In genomic region chr1:247343801-247344200, GRCh38 we compare ENCODE assay signal across 24 cellular contexts. TPM values are rescaled to one million over a fixed set of nuclear protein-coding genes. Genes with fewer than 3 reads are reported as not detected.
A peak's percentile ranks its signal among the peaks of the same experiment; 100 is the strongest.
DNase-seq lines count a peak whose midpoint lies in the region; ATAC-seq, FAIRE-seq and TF ChIP-seq lines count a peak whose summit lies in the region.
"Had no signal": no experiment of that assay in that cellular context is flagged by ENCODE, and none has a peak within 500 bp of the region (broad histone marks: within the 10 kb centered on the region; RNA-seq: fewer than 3 reads in every experiment).

No MANE protein-coding gene starts in this region.

- H2AK5ac ChIP-seq in mesenchymal stem cell (ENCODE audit: low read length, severe bottlenecking) = no peak overlapping the region

- H3K27me3 ChIP-seq in HepG2 (ENCODE audit: control insufficient read depth in 1 of 2, insufficient read depth in 2 of 2, low read length in 2 of 2) (no peaks in the 10 kb centered on the region), right lobe of liver (no peaks in the 10 kb centered on the region), Panc1 (ENCODE audit: control insufficient read depth, insufficient read depth, low read length) (no peaks in the 10 kb centered on the region), mesenchymal stem cell (ENCODE audit: control insufficient read depth in 1 of 2, insufficient read depth in 1 of 2, low read length in 2 of 2) (no peaks in the 10 kb centered on the region), heart right ventricle (peaks cover 0 to 7% (median 0%) of the 10 kb centered on the region in 7 donors), Caco-2 (replicated peaks; ENCODE audit: control insufficient read depth, insufficient read depth, low read length) (no peaks in the 10 kb centered on the region)
- H3K27me3 ChIP-seq: SJCRH30 had no signal

- H3K14ac ChIP-seq in mesenchymal stem cell (ENCODE audit: low read length in 2 of 2) = no peak overlapping the region

- TF ChIP-seq CTCF in HepG2 (CRISPR knock-in tag; IDR thresholded peaks at IDR 0.05) = no peak
- TF ChIP-seq CTCF in right lobe of liver (IDR thresholded peaks at IDR 0.05) = no peak
- no peak for TF ChIP-seq CTCF in Panc1 (IDR thresholded peaks at IDR 0.05)
- no peak for TF ChIP-seq CTCF in heart right ventricle (IDR thresholded peaks at IDR 0.05)
- TF ChIP-seq CTCF in Caco-2 (IDR thresholded peaks at IDR 0.05; ENCODE audit: insufficient read depth in 1 of 2, low read depth in 1 of 2, low read length in 1 of 2, severe bottlenecking in 1 of 2, unreplicated experiment in 1 of 2) = no peak

- intact Hi-C loops in HepG2 (cut with micrococcal nuclease; ENCODE audit: unreplicated experiment) (no loop called here), right lobe of liver (cut with DNase I) (no loop called here), Panc1 (cut with micrococcal nuclease; ENCODE audit: unreplicated experiment) (no loop called here), heart right ventricle (cut with DNase I) (no loop called here), Caco-2 (cut with micrococcal nuclease; ENCODE audit: unreplicated experiment) (no loop called here)

- no peak for TF ChIP-seq EP300 in HepG2 (IDR thresholded peaks at IDR 0.05; ENCODE audit: low read depth in 2 of 2, low read length in 2 of 2)
- TF ChIP-seq EP300 in HepG2 (CRISPR knock-in tag; IDR thresholded peaks at IDR 0.05; ENCODE audit: borderline replicate concordance) = no peak

- no peaks in the 10 kb centered on the region for H3K79me2 ChIP-seq in HepG2 (ENCODE audit: insufficient read depth, low read length)

- FAIRE-seq in HepG2 (lab: Jason Lieb, UNC) = no peak
- FAIRE-seq: A204.1, D721Med, GM12891, H1, RCC 7860 had no signal

- no peak overlapping the region for H2BK15ac ChIP-seq in mesenchymal stem cell (ENCODE audit: low read depth, poor library complexity, severe bottlenecking)

- H3K9me3 Mint-ChIP-seq in Caco-2 (ENCODE audit: unreplicated experiment) = peaks cover 7% of the 10 kb centered on the region
- H3K9me3 Mint-ChIP-seq: CD14-positive monocyte had no signal

- H4K91ac ChIP-seq in mesenchymal stem cell (ENCODE audit: low read length) = no peak overlapping the region

- no peak overlapping the region for H4K8ac ChIP-seq in mesenchymal stem cell (ENCODE audit: low read length)

- no peaks in the 10 kb centered on the region for H4K20me1 ChIP-seq in HepG2 (ENCODE audit: insufficient read depth, low read length)

- H2BK5ac ChIP-seq in mesenchymal stem cell (ENCODE audit: low read depth, low read length, poor library complexity, severe bottlenecking) = no peak overlapping the region

- H3K4me1 ChIP-seq in HepG2 (ENCODE audit: insufficient read depth, low read length) (peaks cover 18% of the 10 kb centered on the region), right lobe of liver (no peaks in the 10 kb centered on the region), Panc1 (ENCODE audit: control insufficient read depth, insufficient read depth, low read length) (no peaks in the 10 kb centered on the region), mesenchymal stem cell (ENCODE audit: control insufficient read depth, insufficient read depth, low read depth, low read length) (peaks cover 8% of the 10 kb centered on the region), heart right ventricle (peaks cover 0 to 10% (median 4%) of the 10 kb centered on the region in 9 donors), Caco-2 (no peaks in the 10 kb centered on the region)
- H3K4me1 ChIP-seq: SJCRH30 had no signal

- no peak overlapping the region for H2BK120ac ChIP-seq in mesenchymal stem cell (ENCODE audit: low read depth, low read length)

- POLR2A ChIA-PET in HepG2 (lab: Yijun Ruan, JAX) (no interaction called here), Panc1 (lab: Charles Lee) (no interaction called here), Caco-2 (lab: Charles Lee) (no interaction called here)

- no peak overlapping the region for H2AFZ ChIP-seq in HepG2 (ENCODE audit: low read length)
- H2AFZ ChIP-seq in mesenchymal stem cell (ENCODE audit: low read depth, low read length) = no peak overlapping the region

- ATAC-seq in HepG2 (peak; percentile 43), right lobe of liver (no peak), Panc1 (no peak), heart right ventricle (no peak), GM19395 (IDR thresholded peaks at IDR 0.05; ENCODE audit: unreplicated experiment) (no peak)

- TF ChIP-seq RAD21 in HepG2 (CRISPR knock-in tag; IDR thresholded peaks at IDR 0.05) = no peak

- no TSS peak for BruUV-seq in HepG2 (replicated peaks; lab: Mats Ljungman, UMichigan)
- BruUV-seq in Panc1 (replicated peaks; lab: Mats Ljungman, UMichigan) = TSS peak; percentile 29
- no TSS peak for BruUV-seq in Caco-2 (replicated peaks; lab: Mats Ljungman, UMichigan)

- WGBS in HepG2 (ENCODE audit: low lambda C conversion rate) = 82% methylated on average over 1 of the region's 1 CpG
- WGBS in right lobe of liver (ENCODE audit: insufficient coverage, low coverage, low lambda C conversion rate, missing lambda C conversion rate) = 75% methylated on average over 1 of the region's 1 CpG
- 100% methylated on average over 1 of the region's 1 CpG for WGBS in mesenchymal stem cell
- WGBS in heart right ventricle, 2 donors = 65 to 84% methylated on average over 1 of the region's 1 CpG

- peaks cover 0 to 7% of the 10 kb centered on the region in 2 experiments; a peak in 1 of 5 replicates for H3K36me3 ChIP-seq in HepG2 (replicated peaks in 1 of 2; ENCODE audit: control insufficient read depth in 1 of 2, insufficient read depth in 2 of 2, low read length in 2 of 2)
- H3K36me3 ChIP-seq in right lobe of liver = no peaks in the 10 kb centered on the region
- H3K36me3 ChIP-seq in Panc1 (ENCODE audit: control insufficient read depth, insufficient read depth, low read length) = no peaks in the 10 kb centered on the region
- peaks cover 6 to 17% of the 10 kb centered on the region in 2 experiments for H3K36me3 ChIP-seq in mesenchymal stem cell (ENCODE audit: control insufficient read depth in 1 of 2, insufficient read depth in 2 of 2, low read depth in 1 of 2, low read length in 2 of 2)
- H3K36me3 ChIP-seq in heart right ventricle = peaks cover 0 to 14% (median 0%) of the 10 kb centered on the region in 9 donors
- no peaks in the 10 kb centered on the region; the same call in 1 of the 2 replicates for H3K36me3 ChIP-seq in Caco-2 (ENCODE audit: control insufficient read depth, insufficient read depth, low read length)
- H3K36me3 ChIP-seq: SJCRH30 had no signal

- H3K27me3 Mint-ChIP-seq in Caco-2 (ENCODE audit: insufficient read depth, unreplicated experiment) = no peaks in the 10 kb centered on the region

- peaks cover 5% of the 10 kb centered on the region for H3K36me3 Mint-ChIP-seq in Caco-2 (ENCODE audit: insufficient read depth, unreplicated experiment)

- H3K4ac ChIP-seq in mesenchymal stem cell (ENCODE audit: low read depth in 1 of 2, low read length in 2 of 2) = no peak overlapping the region

- no peak overlapping the region for H3K18ac ChIP-seq in mesenchymal stem cell (ENCODE audit: low read depth in 1 of 2, low read length in 2 of 2)

- no peaks in the 10 kb centered on the region for H3K4me1 Mint-ChIP-seq in Caco-2 (ENCODE audit: low read depth, unreplicated experiment)

- H3K27ac ChIP-seq in HepG2 (ENCODE audit: extremely low read length, insufficient read depth, low read length) (no peak overlapping the region), right lobe of liver (no peak overlapping the region), Panc1 (ENCODE audit: low read length) (no peak overlapping the region), mesenchymal stem cell (ENCODE audit: low read length, poor library complexity, severe bottlenecking) (no peak overlapping the region), heart right ventricle (no peak overlapping the region)
- H3K27ac ChIP-seq: SJCRH30 had no signal

- H3K27ac Mint-ChIP-seq in Caco-2 (ENCODE audit: unreplicated experiment) = no peak overlapping the region
- H3K27ac Mint-ChIP-seq: B cell, CD14-positive monocyte had no signal

- TF ChIP-seq POLR2A in HepG2 (IDR thresholded peaks at IDR 0.05; ENCODE audit: insufficient read depth in 1 of 2, low read depth in 2 of 2, low read length in 2 of 2) (no peak), right lobe of liver (IDR thresholded peaks at IDR 0.05) (no peak)

- DNase-seq in HepG2 (ENCODE audit: low spot score) = no peak
- no peak for DNase-seq in right lobe of liver
- DNase-seq in Panc1 (ENCODE audit: low read depth, low spot score) = no peak
- no peak for DNase-seq in mesenchymal stem cell
- DNase-seq in heart right ventricle = no peak
- no peak for DNase-seq in Caco-2
- DNase-seq: EL, GF-D8, NCI-H1092, NCI-H1436 treated with DMSO at 0.1 percent for 48 hours, NCI-H2029 treated with DMSO at 0.1 percent for 48 hours, NCI-H2171, NCI-H345, NCI-H524, NCI-H774, SJCRH30 had no signal

- H3K9me3 ChIP-seq in HepG2 (ENCODE audit: low read length) (no peaks in the 10 kb centered on the region), right lobe of liver (no peaks in the 10 kb centered on the region), Panc1 (ENCODE audit: control insufficient read depth, insufficient read depth, low read depth, low read length) (no peaks in the 10 kb centered on the region), mesenchymal stem cell (ENCODE audit: control insufficient read depth, low read length) (no peaks in the 10 kb centered on the region), heart right ventricle (no peaks in the 10 kb centered on the region), Caco-2 (no peaks in the 10 kb centered on the region)
- H3K9me3 ChIP-seq: SJCRH30 had no signal

- H2BK12ac ChIP-seq in mesenchymal stem cell (ENCODE audit: low read length in 2 of 2) = no peak overlapping the region

- H3K4me3 ChIP-seq in HepG2 (replicated peaks in 1 of 3; ENCODE audit: insufficient read depth in 1 of 3, low read depth in 2 of 3, low read length in 3 of 3) (no peak overlapping the region), right lobe of liver (no peak overlapping the region), Panc1 (ENCODE audit: low read depth in 2 of 2, low read length in 2 of 2) (no peak overlapping the region), mesenchymal stem cell (ENCODE audit: insufficient read depth in 1 of 2, low read depth in 1 of 2, low read length in 2 of 2) (no peak overlapping the region), heart right ventricle (no peak overlapping the region), Caco-2 (ENCODE audit: low read depth, low read length) (no peak overlapping the region)
- H3K4me3 ChIP-seq: SJCRH30 had no signal

- no peak overlapping the region for H3K23ac ChIP-seq in mesenchymal stem cell (ENCODE audit: low read length in 2 of 2)

- H3K9ac ChIP-seq in HepG2 (ENCODE audit: insufficient read depth, low read depth, low read length) (no peak overlapping the region), mesenchymal stem cell (ENCODE audit: low read length) (peak overlapping the region; percentile 64)

- peaks cover 43% of the 10 kb centered on the region for H3K79me1 ChIP-seq in mesenchymal stem cell (replicated peaks; ENCODE audit: low read length, poor library complexity, severe bottlenecking)

- CTCF ChIA-PET in HepG2 (lab: Yijun Ruan, JAX; ENCODE audit: low intra/inter-chr PET ratio, low total read pairs) (no interaction called here), Panc1 (lab: Charles Lee) (no interaction called here), Caco-2 (lab: Charles Lee) (interaction anchor here (0.7 kb wide), 1 partner anchor 1282 kb away, joined by 5 read pairs; no protein-coding TSS in a partner anchor)

- in situ Hi-C loops in HepG2 (cut with HindIII; ENCODE audit: extremely low pct_ligation_motif_present, low pct_unique_long_range_greater_than_20kb) (no loop called here), Panc1 (cut with HindIII; ENCODE audit: low pct_unique_long_range_greater_than_20kb, low sequenced_read_pairs) (no loop called here)

- H3K4me2 ChIP-seq in HepG2 (ENCODE audit: low read depth, low read length) = no peak overlapping the region
- H3K4me2 ChIP-seq in mesenchymal stem cell (ENCODE audit: low read length, poor library complexity, severe bottlenecking) = no peak overlapping the region

- no peak overlapping the region for H3K4me3 Mint-ChIP-seq in Caco-2 (ENCODE audit: unreplicated experiment)
- H3K4me3 Mint-ChIP-seq: B cell, CD14-positive monocyte had no signal

RNA-seq across cellular contexts. Expression of gene ZNF496, which starts 12.1 kb away (rescaled TPM):
- 14.6 and 14.8 TPM in 2 replicates for total RNA-seq in HepG2 (2016; rRNA removed; fragmentation: Illumina TruSeq; extraction: Trizol)
- 3.5 and 3.9 TPM in 2 replicates for total RNA-seq in HepG2 (2016; cell fraction: cytosol; rRNA removed; fragmentation: Illumina TruSeq; extraction: Trizol; ENCODE audit: low read depth)
- total RNA-seq in HepG2 (2016; cell fraction: insoluble cytoplasmic fraction; rRNA removed; fragmentation: Illumina TruSeq; extraction: Trizol) = 12.9 and 14.4 TPM in 2 replicates
- 13.3 and 14.3 TPM in 2 replicates for total RNA-seq in HepG2 (2016; cell fraction: membrane; rRNA removed; fragmentation: Illumina TruSeq; extraction: Trizol)
- total RNA-seq in HepG2 (2016; cell fraction: nucleus; rRNA removed; fragmentation: Illumina TruSeq; extraction: Trizol) = 11.3 and 12.8 TPM in 2 replicates
- 18.6 and 21.4 TPM in 2 replicates for polyA plus RNA-seq in HepG2 (2011; rRNA removed)
- 18.6 and 21.4 TPM in 2 replicates for polyA plus RNA-seq in HepG2 (2011; cell fraction: cytosol; rRNA removed)
- 29.3 and 32.0 TPM in 2 replicates for polyA plus RNA-seq in HepG2 (2011; cell fraction: nucleus; rRNA removed)
- 13.6 and 16.7 TPM in 2 replicates for polyA plus RNA-seq in HepG2 (2012)
- 2.4 and 3.2 TPM in 2 replicates for polyA plus RNA-seq in HepG2 (2016; cell fraction: cytosol; fragmentation: Illumina TruSeq; extraction: Trizol; ENCODE audit: low read depth)
- polyA plus RNA-seq in HepG2 (2016; cell fraction: insoluble cytoplasmic fraction; fragmentation: Illumina TruSeq; extraction: Trizol; ENCODE audit: low read depth) = 14.2 and 14.7 TPM in 2 replicates
- polyA plus RNA-seq in HepG2 (2016; cell fraction: membrane; fragmentation: Illumina TruSeq; extraction: Trizol; ENCODE audit: low read depth) = 9.0 and 9.3 TPM in 2 replicates
- polyA plus RNA-seq in HepG2 (2016; cell fraction: nucleus; fragmentation: Illumina TruSeq; extraction: Trizol; ENCODE audit: insufficient read depth, low read depth) = 17.5 and 19.9 TPM in 2 replicates
- polyA minus RNA-seq in HepG2 (2011; rRNA and poly(A)+ RNA removed; ENCODE audit: low replicate concordance) = 45.1 and 57.4 TPM in 2 replicates
- 20.3 and 20.7 TPM in 2 replicates for polyA minus RNA-seq in HepG2 (2011; cell fraction: cytosol; rRNA and poly(A)+ RNA removed)
- polyA minus RNA-seq in HepG2 (2011; cell fraction: nucleus; rRNA and poly(A)+ RNA removed) = 14.9 and 17.2 TPM in 2 replicates
- total RNA-seq in right lobe of liver = 1 to 10 TPM; 3.7 to 5.8 (median 5.3) TPM
- 21.4 TPM for total RNA-seq in Panc1 (2021; ENCODE audit: unreplicated experiment)
- polyA plus RNA-seq in Panc1 (2012; ENCODE audit: insufficient read length) = 22.3 TPM
- 12.9 TPM for polyA plus RNA-seq in mesenchymal stem cell (2013, experiment 1 of 2)
- 12.9 TPM for polyA plus RNA-seq in mesenchymal stem cell (2013, experiment 2 of 2)
- 10 to 100 TPM; 11.4 to 18.4 (median 14.5) TPM for total RNA-seq in heart right ventricle
- 1 to 10 TPM; 6.2 to 7.1 TPM for polyA plus RNA-seq in heart right ventricle
- total RNA-seq in Caco-2 (2022) = 31.0 and 36.4 TPM in 2 replicates
